Comparison of ENCODE assay signal across 17 cellular contexts in genomic region chr10:729213-729612, GRCh38.
"Had no signal": no experiment of that assay in that cellular context is flagged by ENCODE, and none has a peak within 500 bp of the region (broad histone marks: within the 10 kb centered on the region; RNA-seq: fewer than 3 reads in every experiment).

No MANE protein-coding gene starts in this region.

- ATAC-seq: naive thymus-derived CD4-positive, alpha-beta T cell; sciatic nerve; stimulated activated naive B cell treated with anti-CD40 and anti-IgM and Interleukin-4, amounts not matched to agents 10 μg/mL and 1 μg/mL and 100 μg/mL, for 72 hours had no signal

- DNase-seq: cortex of kidney; dorsolateral prefrontal cortex; effector CD8-positive, alpha-beta T cell; foreskin melanocyte; head of caudate nucleus; mesendoderm; naive thymus-derived CD4-positive, alpha-beta T cell; nephron progenitor cell; spleen; stimulated activated CD4-positive, alpha-beta T cell treated with anti-CD3 and anti-CD28 coated beads, Interleukin-15, amount 100 ng/mL, for 24 hours; stimulated activated CD4-positive, alpha-beta T cell treated with anti-CD3 and anti-CD28 coated beads, Interleukin-1b, Interleukin-23, amount 100 ng/mL, for 48 hours; stimulated activated CD4-positive, alpha-beta T cell treated with anti-CD3 and anti-CD28 coated beads, Interleukin-4, amount 100 ng/mL, for 24 hours; stimulated activated naive B cell treated with anti-CD40 and anti-IgM and Interleukin-4, amounts not matched to agents 10 μg/mL and 1 μg/mL and 100 μg/mL, for 72 hours; stimulated activated naive CD8-positive, alpha-beta T cell treated with anti-CD3 and anti-CD28 coated beads, Interleukin-15, amount 100 ng/mL, for 72 hours; testis; upper lobe of right lung had no signal
